Comparison of ENCODE assay signal across 16 cellular contexts in genomic region chr5:154778534-154778933, GRCh38. TPM values are rescaled to one million over a fixed set of nuclear protein-coding genes. Genes with fewer than 3 reads are reported as not detected.
DNase-seq lines count a peak whose midpoint lies in the region; ATAC-seq, FAIRE-seq and TF ChIP-seq lines count a peak whose summit lies in the region.
"Had no signal": no experiment of that assay in that cellular context is flagged by ENCODE, and none has a peak within 500 bp of the region (broad histone marks: within the 10 kb centered on the region; RNA-seq: fewer than 3 reads in every experiment).

No MANE protein-coding gene starts in this region.

- no peak for TF ChIP-seq RAD21 in A549 (conservative IDR thresholded peaks at IDR 0.05 in 1 of 2, IDR thresholded peaks at IDR 0.05 in 1 of 2)

- CTCF ChIA-PET in A549 (lab: Yijun Ruan, JAX) = interaction anchor here (1.2 to 1.8 kb wide), 2 partner anchors 15 to 128 kb away, joined by 4 to 6 read pairs; no protein-coding TSS in a partner anchor

- H3K36me3 ChIP-seq in adrenal gland (replicated peaks in 1 of 2) = no peaks in the 10 kb centered on the region
- H3K36me3 ChIP-seq in left ventricle myocardium inferior = no peaks in the 10 kb centered on the region
- H3K36me3 ChIP-seq: prostate gland, vagina had no signal

- peak overlapping the region; percentile 68 for H3K4me2 ChIP-seq in A549

- H3K27ac ChIP-seq in A549 = no peak overlapping the region
- H3K27ac ChIP-seq in adrenal gland = peak overlapping the region in 3 of 5 donors; percentile 26 to 53 (median 49)
- peak overlapping the region; percentile 72 for H3K27ac ChIP-seq in left ventricle myocardium inferior (replicated peaks)
- H3K27ac ChIP-seq: prostate gland, spleen, vagina had no signal

- FAIRE-seq in A549 (lab: Jason Lieb, UNC) = no peak

- H3K4me1 ChIP-seq in A549 = peaks cover 66% of the 10 kb centered on the region
- H3K4me1 ChIP-seq in adrenal gland (replicated peaks in 1 of 2) = peaks cover 46 to 75% of the 10 kb centered on the region in 2 donors
- H3K4me1 ChIP-seq in left ventricle myocardium inferior = peaks cover 100% of the 10 kb centered on the region

- H3K9me3 ChIP-seq in A549 (no peaks in the 10 kb centered on the region), adrenal gland (replicated peaks in 1 of 3) (no peaks in the 10 kb centered on the region), left ventricle myocardium inferior (replicated peaks) (no peaks in the 10 kb centered on the region)
- H3K9me3 ChIP-seq: prostate gland, spleen, vagina had no signal

- H3K27me3 ChIP-seq in adrenal gland (no peaks in the 10 kb centered on the region), left ventricle myocardium inferior (ENCODE audit: low read depth) (no peaks in the 10 kb centered on the region)
- H3K27me3 ChIP-seq: spleen, vagina had no signal

- POLR2A ChIA-PET in A549 (lab: Yijun Ruan, JAX) = interaction anchor here (0.8 kb wide), 1 partner anchor 21 kb away, joined by 3 read pairs; no protein-coding TSS in a partner anchor

- DNase-seq in A549 (ENCODE audit: low read depth in 1 of 2, low spot score in 1 of 2) = no peak
- DNase-seq in EH (ENCODE audit: low read depth) = peak; percentile 27
- peak in 1 of 7 donors; percentile 46 for DNase-seq in adrenal gland
- DNase-seq in left ventricle myocardium inferior = no peak
- DNase-seq in GF-D8 (lab: John Stamatoyannopoulos, UW) = no peak
- no peak for DNase-seq in GOT3 (lab: John Stamatoyannopoulos, UW)
- no peak for DNase-seq in NCI-H2227 treated with DMSO at 0.1 percent for 48 hours (lab: John Stamatoyannopoulos, UW)
- DNase-seq: foreskin melanocyte; midbrain; NCI-H146; spleen; stimulated activated CD8-positive, alpha-beta memory T cell treated with anti-CD3 and anti-CD28 coated beads, Interleukin-4, amount 100 ng/mL, for 48 hours had no signal

- no peak for TF ChIP-seq CTCF in A549 (IDR thresholded peaks at IDR 0.05)
- TF ChIP-seq CTCF in adrenal gland (IDR thresholded peaks at IDR 0.05) = no peak
- no peak for TF ChIP-seq CTCF in left ventricle myocardium inferior (IDR thresholded peaks at IDR 0.05; ENCODE audit: borderline replicate concordance)

- H3K4me3 ChIP-seq in A549 (no peak overlapping the region), adrenal gland (no peak overlapping the region), left ventricle myocardium inferior (no peak overlapping the region)
- H3K4me3 ChIP-seq: prostate gland, spleen, vagina had no signal

- 89% methylated on average over 2 of the region's 2 CpGs for WGBS in A549 (ENCODE audit: missing lambda C conversion rate)
- 86 to 96% (median 89%) methylated on average over 2 of the region's 2 CpGs for WGBS in adrenal gland, 4 donors

- TF ChIP-seq EP300 in A549 (IDR thresholded peaks at IDR 0.05) = no peak

- TF ChIP-seq POLR2A in A549 (IDR thresholded peaks at IDR 0.05; ENCODE audit: low read length) = no peak
- no peak for TF ChIP-seq POLR2A in adrenal gland (IDR thresholded peaks at IDR 0.05)

- intact Hi-C loops in adrenal gland (cut with DNase I) (no loop called here), left ventricle myocardium inferior (cut with micrococcal nuclease) (no loop called here)

- peak; percentile 26 to 41; a peak in 3 of 6 replicates for ATAC-seq in A549
- ATAC-seq in GM18502 (IDR thresholded peaks at IDR 0.05; ENCODE audit: poor library complexity, unreplicated experiment) = no peak
- ATAC-seq: activated T-helper 17 cell treated with anti-CD3 and anti-CD28 coated beads, Interleukin-2, amount 50 U/mL, for 72 hours had no signal

TF ChIP-seq in A549, 52 proteins besides CTCF, POLR2A, EP300 and RAD21:
- no peak for TF ChIP-seq ZFP36 (IDR thresholded peaks at IDR 0.05; ENCODE audit: borderline replicate concordance, partially characterized antibody)
- no peak for TF ChIP-seq FOSB (CRISPR knock-in tag; IDR thresholded peaks at IDR 0.05)
- TF ChIP-seq PHF8 (IDR thresholded peaks at IDR 0.05; ENCODE audit: borderline replicate concordance, low read depth) = no peak
- no peak for TF ChIP-seq HOXB13 (CRISPR knock-in tag; IDR thresholded peaks at IDR 0.05; ENCODE audit: low read depth)
- TF ChIP-seq ZSCAN20 (CRISPR knock-in tag; IDR thresholded peaks at IDR 0.05) = no peak
- no peak for TF ChIP-seq KDM1A (IDR thresholded peaks at IDR 0.05; ENCODE audit: low read depth)
- TF ChIP-seq RFX5 (IDR thresholded peaks at IDR 0.05) = no peak
- no peak for TF ChIP-seq CHD2 (IDR thresholded peaks at IDR 0.05; ENCODE audit: low read length, partially characterized antibody)
- no peak for TF ChIP-seq HOXB5 (CRISPR knock-in tag; IDR thresholded peaks at IDR 0.05)
- TF ChIP-seq REST (IDR thresholded peaks at IDR 0.05) = no peak
- TF ChIP-seq RCOR1 (IDR thresholded peaks at IDR 0.05; ENCODE audit: low read depth, low read length) = no peak
- no peak for TF ChIP-seq JUNB (IDR thresholded peaks at IDR 0.05)
- no peak for TF ChIP-seq USF2 (IDR thresholded peaks at IDR 0.05)
- TF ChIP-seq TP53 (CRISPR knock-in tag; IDR thresholded peaks at IDR 0.05) = no peak
- TF ChIP-seq ZNF302 (CRISPR knock-in tag; IDR thresholded peaks at IDR 0.05) = no peak
- TF ChIP-seq HDAC2 (IDR thresholded peaks at IDR 0.05) = no peak
- no peak for TF ChIP-seq HEYL (CRISPR knock-in tag; IDR thresholded peaks at IDR 0.05)
- TF ChIP-seq HES2 (IDR thresholded peaks at IDR 0.05) = no peak
- no peak for TF ChIP-seq MAFK (IDR thresholded peaks at IDR 0.05; ENCODE audit: partially characterized antibody)

RNA-seq across cellular contexts. Expression of gene LARP1, which starts 23.4 kb away (rescaled TPM):
- polyA plus RNA-seq in A549 (2011; rRNA removed) (87.0 and 136 TPM in 2 replicates), A549 (2017; fragmentation: RNase III; extraction: RNeasy Plus Mini Kit Qiagen cat#74134 plus additional on column Dnase treatment) (104 to 117 TPM (median 112 TPM) in 3 replicates), adrenal gland (100 to 1,000 TPM in 1 of 3 donors, 10 to 100 TPM in 2; 30.5 to 152 (median 55.7) TPM)
- polyA plus RNA-seq in A549 (2012; cell fraction: cytosol; rRNA removed) = 86.6 and 101 TPM in 2 replicates
- polyA plus RNA-seq in A549 (2012; cell fraction: nucleus; rRNA removed) = 131 and 145 TPM in 2 replicates
- polyA minus RNA-seq in A549 (2011; rRNA and poly(A)+ RNA removed) = 148 and 168 TPM in 2 replicates
- total RNA-seq in adrenal gland (100 to 1,000 TPM; 105 to 209 (median 157) TPM), left ventricle myocardium inferior (148 TPM)

Comparison
In these comparisons a context has a peak if more than half of its experiments do, and no peak if none do; other contexts are left out.
1. H3K27ac ChIP-seq: peak in adrenal gland (3 of 5) and left ventricle myocardium inferior (single experiment); none in A549 (0 of 2).